In the genomic region with DNA sequence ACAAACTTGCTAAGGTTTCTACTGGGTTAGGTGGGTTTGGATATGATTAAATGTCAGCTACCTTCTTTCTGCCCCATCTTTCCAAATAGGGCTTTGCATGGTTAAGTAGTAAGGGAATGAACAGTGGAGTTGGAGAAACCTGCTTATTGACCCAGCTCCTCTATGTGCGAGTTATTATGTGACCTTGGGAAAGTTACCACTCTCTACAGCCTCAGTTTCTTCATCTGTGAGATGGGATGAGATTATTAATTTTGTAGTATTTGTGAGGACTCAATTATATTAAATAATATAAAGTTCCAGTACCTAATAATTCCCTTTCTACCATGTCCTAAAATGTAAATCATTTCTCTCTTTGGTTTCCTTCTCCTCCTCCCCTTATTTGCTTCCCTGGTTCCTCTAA, we compare ENCODE assay signal across 30 cellular contexts.
"Had no signal": no experiment of that assay in that cellular context is flagged by ENCODE, and none has a peak within 500 bp of the region (broad histone marks: within the 10 kb centered on the region; RNA-seq: fewer than 3 reads in every experiment).

No MANE protein-coding gene starts in this region.

- ATAC-seq: activated CD8-positive, alpha-beta T cell treated with anti-CD3 and anti-CD28 coated beads for 36 hours; activated T-cell treated with anti-CD3 and anti-CD28 coated beads, Interleukin-2, amount 50 U/mL, for 4 hours; activated T-helper 17 cell treated with anti-CD3 and anti-CD28 coated beads, Interleukin-2, amount 50 U/mL, for 72 hours; body of pancreas; gastroesophageal sphincter; heart right ventricle; WTC11 had no signal

- H3K27me3 ChIP-seq: body of pancreas, esophagus squamous epithelium, gastroesophageal sphincter, heart right ventricle, hepatocyte had no signal

- H3K4me3 ChIP-seq: body of pancreas, esophagus squamous epithelium, gastroesophageal sphincter, heart right ventricle, hepatocyte had no signal

- DNase-seq: activated CD4-positive, alpha-beta T cell treated with anti-CD3 and anti-CD28 coated beads for 1 hour; activated CD4-positive, alpha-beta T cell treated with anti-CD3 and anti-CD28 coated beads for 4 hours; activated CD4-positive, alpha-beta T cell treated with anti-CD3 and anti-CD28 coated beads, Interleukin-2, amount 10 ng/mL, durations not matched to agents 7 days and 5 days; activated CD4-positive, alpha-beta T cell treated with anti-CD3 and anti-CD28 coated beads, Interleukin-2, amount 50 U/mL, for 4 hours; activated CD8-positive, alpha-beta memory T cell treated with anti-CD3 and anti-CD28 coated beads for 24 hours; activated CD8-positive, alpha-beta T cell treated with anti-CD3 and anti-CD28 coated beads for 36 hours; activated effector memory CD4-positive, alpha-beta T cell treated with Interleukin-2 at 50 U/mL for 16 hours; activated gamma-delta T cell treated with Interleukin-2 at 50 U/mL for 16 hours; activated naive CD4-positive, alpha-beta T cell treated with anti-CD3 and anti-CD28 coated beads, Interleukin-2, amount 50 U/mL, for 16 hours; activated naive CD4-positive, alpha-beta T cell treated with Interleukin-2 at 50 U/mL for 16 hours; activated T-cell treated with anti-CD3 and anti-CD28 coated beads, Interleukin-2, amount 50 U/mL, for 4 hours; amniotic stem cell; anterior cingulate cortex; body of pancreas; caudate nucleus; cortex of kidney; dermis blood vessel endothelial cell; effector CD4-positive, alpha-beta T cell; esophagus squamous epithelium; foreskin melanocyte; heart right ventricle; T-helper 2 cell had no signal

- H2AFZ ChIP-seq: hepatocyte had no signal

- H3K9me3 ChIP-seq: body of pancreas, esophagus squamous epithelium, gastroesophageal sphincter, heart right ventricle had no signal

- FAIRE-seq: colon, endometrium, endothelial cell of umbilical vein had no signal

- H3K27ac ChIP-seq: body of pancreas, epithelial cell of prostate, esophagus squamous epithelium, heart right ventricle had no signal

- H3K79me2 ChIP-seq: hepatocyte had no signal
